9 cellular contexts compared by ENCODE assay signal in the genomic region with DNA sequence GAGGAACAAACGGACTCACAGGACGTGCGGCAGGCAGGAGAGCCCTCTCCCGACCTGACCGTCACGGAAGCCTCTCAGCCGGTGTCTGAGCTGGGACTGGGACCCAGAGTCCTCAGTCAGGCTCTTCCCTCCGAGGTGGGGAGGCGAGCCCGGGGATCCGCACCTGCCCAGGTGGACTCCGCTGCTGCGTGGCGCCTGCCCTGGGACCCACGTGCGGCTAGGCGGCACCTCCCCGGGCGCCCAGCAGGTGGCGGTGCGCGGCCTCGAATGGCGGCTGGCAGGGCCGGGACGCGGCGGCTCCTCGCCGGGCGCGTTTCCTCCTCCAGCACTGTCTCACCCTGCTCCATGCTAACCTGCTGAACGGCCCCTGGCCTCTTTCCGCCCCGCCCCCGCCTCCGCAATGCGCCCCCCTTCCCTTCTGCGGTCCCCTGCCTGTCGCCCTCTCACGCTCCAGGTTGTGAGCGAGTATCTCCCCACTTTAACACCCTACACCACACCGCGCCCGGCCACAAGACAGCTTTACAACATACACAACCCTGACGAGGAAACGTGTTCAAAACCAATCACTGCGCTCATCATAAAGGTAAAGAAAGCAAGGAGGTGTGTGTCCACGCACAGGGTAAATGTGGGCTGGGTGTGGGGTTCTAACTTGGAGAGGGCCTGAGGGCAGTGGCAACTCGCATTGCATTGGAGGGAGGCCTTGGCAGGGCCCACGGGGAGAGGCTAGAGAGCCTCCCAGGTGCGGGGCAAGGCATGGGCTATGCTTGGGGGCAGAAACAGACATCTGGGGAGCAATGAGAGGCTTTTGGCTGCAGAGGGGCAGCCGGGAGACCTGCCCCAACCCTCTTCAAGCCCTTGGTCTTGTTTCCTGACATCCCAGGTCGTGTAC. TPM values are rescaled to one million over a fixed set of nuclear protein-coding genes. Genes with fewer than 3 reads are reported as not detected.
DNase-seq lines count a peak whose midpoint lies in the region; ATAC-seq and TF ChIP-seq lines count a peak whose summit lies in the region.
"Had no signal": no experiment of that assay in that cellular context is flagged by ENCODE, and none has a peak within 500 bp of the region (broad histone marks: within the 10 kb centered on the region; RNA-seq: fewer than 3 reads in every experiment).

No MANE protein-coding gene starts in this region.

- no peak for TF ChIP-seq POLR2A in heart left ventricle (IDR thresholded peaks at IDR 0.05)

- peaks cover 4% of the 10 kb centered on the region for H3K4me1 Mint-ChIP-seq in activated naive CD8-positive, alpha-beta T cell (ENCODE audit: low read depth)

- TF ChIP-seq CTCF in heart left ventricle (IDR thresholded peaks at IDR 0.05) (peak; percentile 89 to 97 (median 92)), psoas muscle (IDR thresholded peaks at IDR 0.05) (peak; percentile 98)

- H3K4me3 Mint-ChIP-seq in activated naive CD8-positive, alpha-beta T cell = peak overlapping the region; percentile 48

- peaks cover 10% of the 10 kb centered on the region for H3K27me3 Mint-ChIP-seq in activated naive CD8-positive, alpha-beta T cell

- H3K27me3 ChIP-seq in heart left ventricle = peaks cover 0 to 47% (median 11%) of the 10 kb centered on the region in 9 donors
- H3K27me3 ChIP-seq in psoas muscle (ENCODE audit: insufficient read depth in 3 of 3, low read length in 2 of 3) = peaks cover 0 to 29% (median 0%) of the 10 kb centered on the region in 3 donors
- no peaks in the 10 kb centered on the region for H3K27me3 ChIP-seq in aorta (ENCODE audit: control insufficient read depth in 1 of 2, insufficient read depth in 2 of 2, low read length in 1 of 2)

- 21 to 49% (median 21%) methylated on average over 24 to 54 of the region's 54 CpGs for WGBS in heart left ventricle, 4 donors
- WGBS in psoas muscle, 3 donors = 22 to 27% (median 26%) methylated on average over 43 to 54 of the region's 54 CpGs
- 23 to 24% methylated on average over 51 to 54 of the region's 54 CpGs for WGBS in aorta, 2 donors

- H3K9me3 ChIP-seq in ES-I3 (ENCODE audit: control insufficient read depth, insufficient read depth, low read length) (no peaks in the 10 kb centered on the region), heart left ventricle (no peaks in the 10 kb centered on the region), psoas muscle (no peaks in the 10 kb centered on the region), aorta (ENCODE audit: control insufficient read depth, low read length) (no peaks in the 10 kb centered on the region)

- H3K27ac ChIP-seq in heart left ventricle (no peak overlapping the region), psoas muscle (no peak overlapping the region), aorta (ENCODE audit: low read depth in 1 of 2, low read length in 2 of 2) (no peak overlapping the region)
- H3K27ac ChIP-seq: epithelial cell of prostate had no signal

- peak; percentile 26 for DNase-seq in Jurkat, Clone E6-1 (ENCODE audit: low read depth, low spot score)
- DNase-seq in T follicular helper cell (ENCODE audit: low read depth) = peak; percentile 60
- peak; percentile 59 to 86 (median 71) for DNase-seq in heart left ventricle
- peak; percentile 77 to 86 for DNase-seq in psoas muscle
- peak; percentile 73 to 92 for DNase-seq in aorta

- H3K4me1 ChIP-seq in ES-I3 (ENCODE audit: insufficient read depth, low read length) = peaks cover 5% of the 10 kb centered on the region; the same call in 1 of the 2 replicates
- peaks cover 0 to 9% (median 3%) of the 10 kb centered on the region in 12 donors for H3K4me1 ChIP-seq in heart left ventricle
- H3K4me1 ChIP-seq in psoas muscle = no peaks in the 10 kb centered on the region
- no peaks in the 10 kb centered on the region for H3K4me1 ChIP-seq in aorta (ENCODE audit: control insufficient read depth in 1 of 2, insufficient read depth in 2 of 2, low read length in 2 of 2)

- no peak overlapping the region for H3K27ac Mint-ChIP-seq in activated naive CD8-positive, alpha-beta T cell

- ATAC-seq in heart left ventricle (peak; percentile 63 to 95 (median 90)), psoas muscle (peak; percentile 92 to 99 (median 96)), aorta (ENCODE audit: low FRiP score) (peak; percentile 89), HG02763 (IDR thresholded peaks at IDR 0.05; ENCODE audit: unreplicated experiment) (no peak)

- H3K36me3 Mint-ChIP-seq in activated naive CD8-positive, alpha-beta T cell = no peaks in the 10 kb centered on the region

- peak overlapping the region; percentile 26; the same call in 1 of the 2 replicates for H3K9ac ChIP-seq in ES-I3 (ENCODE audit: low read depth, low read length)

- H3K36me3 ChIP-seq in ES-I3 (ENCODE audit: insufficient read depth, low read length) = no peaks in the 10 kb centered on the region
- H3K36me3 ChIP-seq in heart left ventricle = no peaks in the 10 kb centered on the region
- no peaks in the 10 kb centered on the region for H3K36me3 ChIP-seq in psoas muscle (ENCODE audit: insufficient read depth in 1 of 2, low read depth in 1 of 2)
- no peaks in the 10 kb centered on the region for H3K36me3 ChIP-seq in aorta (ENCODE audit: control insufficient read depth in 1 of 2, insufficient read depth in 2 of 2, low read length in 1 of 2)

- H3K9me3 Mint-ChIP-seq in activated naive CD8-positive, alpha-beta T cell (ENCODE audit: low read depth) = no peaks in the 10 kb centered on the region

- intact Hi-C loops in heart left ventricle (cut with DNase I) = loop anchor here in 9 of 10 donors (1.0 to 10.0 kb wide), 10 partner anchors 67 to 469 kb away; no protein-coding TSS in a partner anchor
- intact Hi-C loops in psoas muscle (cut with DNase I) = loop anchor here (5.0 to 10.0 kb wide), 2 partner anchors 189 to 217 kb away; no protein-coding TSS in a partner anchor
- intact Hi-C loops in aorta (cut with DNase I) = loop anchor here (2.0 to 10.0 kb wide), 4 partner anchors 68 to 219 kb away; no protein-coding TSS in a partner anchor

- peak overlapping the region; percentile 33 for H3K4me3 ChIP-seq in Jurkat, Clone E6-1 (ENCODE audit: low read length)
- H3K4me3 ChIP-seq in heart left ventricle (no peak overlapping the region), psoas muscle (no peak overlapping the region), aorta (ENCODE audit: low read length in 2 of 2) (no peak overlapping the region)

RNA-seq across cellular contexts. Expression of a gene that starts 25.9 kb away (rescaled TPM):
- 176 TPM for polyA plus RNA-seq in Jurkat, Clone E6-1 (2012; ENCODE audit: insufficient read depth, insufficient read length)
- total RNA-seq in heart left ventricle = 100 to 1,000 TPM in 8 of 9 donors, 10 to 100 TPM in 1; 91.0 to 192 (median 155) TPM
- polyA plus RNA-seq in heart left ventricle = 100 to 1,000 TPM in 1 of 2 donors, 10 to 100 TPM in 1; 55.0 to 111 TPM
- total RNA-seq in psoas muscle = 100 to 1,000 TPM in 3 of 4 donors, 10 to 100 TPM in 1; 79.9 to 173 (median 137) TPM
- 100 to 1,000 TPM in 1 of 3 donors, 10 to 100 TPM in 2; 57.7 to 115 (median 59.4) TPM for polyA plus RNA-seq in psoas muscle
- total RNA-seq in aorta = 100 to 1,000 TPM; 112 to 126 TPM
- polyA plus RNA-seq in aorta = 10 to 100 TPM; 43.1 to 49.2 TPM

Comparison
In these comparisons a context has a peak if more than half of its experiments do, and no peak if none do; other contexts are left out.
1. DNase-seq: peak in every context shown above with its lines; median percentile 82 in aorta; 82 in psoas muscle; 71 in heart left ventricle; 60 in T follicular helper cell; 26 in Jurkat, Clone E6-1.